In the genomic region with DNA sequence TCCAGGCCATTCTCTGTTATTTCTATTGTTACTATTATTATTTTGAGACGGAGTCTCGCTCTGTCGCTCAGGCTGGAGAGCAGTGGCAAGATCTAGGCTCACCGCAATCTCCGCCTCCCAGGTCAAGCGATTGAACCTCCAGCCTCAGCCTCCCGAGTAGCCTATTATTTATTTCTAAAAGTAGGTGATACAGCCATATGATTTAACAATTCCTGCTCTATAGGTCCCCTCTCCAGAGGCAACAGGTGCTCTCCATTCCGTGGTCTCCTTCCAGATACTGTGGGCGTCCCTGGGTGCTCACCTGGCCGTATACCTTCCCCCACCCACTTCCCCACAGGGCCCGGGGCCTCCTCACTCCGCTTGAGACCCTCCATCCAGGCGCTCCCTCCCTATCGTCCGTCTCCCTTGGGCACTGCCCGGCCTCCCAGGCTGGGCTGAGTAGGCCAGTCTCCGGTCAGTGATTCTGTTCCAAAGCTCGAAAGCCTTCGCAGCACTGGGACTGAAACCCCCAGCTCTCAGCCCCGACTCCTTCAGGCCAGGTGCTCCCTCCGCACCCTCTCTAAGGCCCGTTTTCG, we compare ENCODE assay signal across 8 cellular contexts. TPM values are rescaled to one million over a fixed set of nuclear protein-coding genes. Genes with fewer than 3 reads are reported as not detected.
DNase-seq lines count a peak whose midpoint lies in the region; ATAC-seq and TF ChIP-seq lines count a peak whose summit lies in the region.

No MANE protein-coding gene starts in this region.

- peak overlapping the region; percentile 97 to 100 (median 99) for H3K4me3 Mint-ChIP-seq in brain

- peak overlapping the region; percentile 94 for H3K27ac ChIP-seq in C4-2B
- H3K27ac ChIP-seq in mesenchymal stem cell (ENCODE audit: low read length, poor library complexity, severe bottlenecking), result peak overlapping the region; percentile 94

- no peak for DNase-seq in mesenchymal stem cell
- DNase-seq in NCI-H128 (lab: John Stamatoyannopoulos, UW; ENCODE audit: unreplicated experiment), result no peak
- no peak for DNase-seq in NCI-H1436 treated with DMSO at 0.1 percent for 48 hours (lab: John Stamatoyannopoulos, UW)
- DNase-seq in GM19240 (ENCODE audit: insufficient read length, low spot score), result no peak
- no peak for DNase-seq in NCI-H1105 (lab: John Stamatoyannopoulos, UW)

- peaks cover 14% of the 10 kb centered on the region for H3K79me1 ChIP-seq in mesenchymal stem cell (replicated peaks; ENCODE audit: low read length, poor library complexity, severe bottlenecking)

- no peaks in the 10 kb centered on the region for H3K27me3 ChIP-seq in mesenchymal stem cell (ENCODE audit: control insufficient read depth in 1 of 2, insufficient read depth in 1 of 2, low read length in 2 of 2)

- no peaks in the 10 kb centered on the region for H3K9me3 ChIP-seq in mesenchymal stem cell (ENCODE audit: control insufficient read depth, low read length)

- H3K36me3 Mint-ChIP-seq in brain, result peaks cover 21% of the 10 kb centered on the region

- peak overlapping the region; percentile 73 to 93 for H3K4me3 ChIP-seq in mesenchymal stem cell (ENCODE audit: insufficient read depth in 1 of 2, low read depth in 1 of 2, low read length in 2 of 2)

- peak overlapping the region in 1 of 2 experiments; percentile 32 for H2BK12ac ChIP-seq in mesenchymal stem cell (ENCODE audit: low read length in 2 of 2)

- H2BK15ac ChIP-seq in mesenchymal stem cell (ENCODE audit: low read depth, poor library complexity, severe bottlenecking), result peak overlapping the region; percentile 94

- H2AFZ ChIP-seq in mesenchymal stem cell (ENCODE audit: low read depth, low read length), result peak overlapping the region; percentile 30

- H4K8ac ChIP-seq in mesenchymal stem cell (ENCODE audit: low read length), result peak overlapping the region; percentile 97

- peak; percentile 6 for ATAC-seq in HG03108 (IDR thresholded peaks at IDR 0.05; ENCODE audit: unreplicated experiment)

- peaks cover 0 to 6% (median 0%) of the 10 kb centered on the region in 5 experiments for H3K9me3 Mint-ChIP-seq in brain

- H3K4ac ChIP-seq in mesenchymal stem cell (ENCODE audit: low read depth in 1 of 2, low read length in 2 of 2), result peak overlapping the region; percentile 29 to 82

- H3K4me2 ChIP-seq in mesenchymal stem cell (ENCODE audit: low read length, poor library complexity, severe bottlenecking), result peak overlapping the region; percentile 68

- no peak overlapping the region for H2BK120ac ChIP-seq in mesenchymal stem cell (ENCODE audit: low read depth, low read length)

- WGBS in mesenchymal stem cell, result 4% methylated on average over 13 of the region's 23 CpGs

- peak overlapping the region in 1 of 2 experiments; percentile 46 for H3K23ac ChIP-seq in mesenchymal stem cell (ENCODE audit: low read length in 2 of 2)

- peak overlapping the region; percentile 99 to 100 (median 100) for H3K27ac Mint-ChIP-seq in brain

- peaks cover 52% of the 10 kb centered on the region for H3K4me1 Mint-ChIP-seq in brain

- peak overlapping the region; percentile 81 for H2BK5ac ChIP-seq in mesenchymal stem cell (ENCODE audit: low read depth, low read length, poor library complexity, severe bottlenecking)

- H2AK5ac ChIP-seq in mesenchymal stem cell (ENCODE audit: low read length, severe bottlenecking), result peak overlapping the region; percentile 57

- TF ChIP-seq CTCF in C4-2B (conservative IDR thresholded peaks at IDR 0.05) (no peak), brain (conservative IDR thresholded peaks at IDR 0.05) (no peak)

- peak overlapping the region; percentile 77 for H4K91ac ChIP-seq in mesenchymal stem cell (ENCODE audit: low read length)

- peak overlapping the region; percentile 99 for H3K9ac ChIP-seq in mesenchymal stem cell (ENCODE audit: low read length)

- peak overlapping the region; percentile 85 to 95 for H3K18ac ChIP-seq in mesenchymal stem cell (ENCODE audit: low read depth in 1 of 2, low read length in 2 of 2)

- peaks cover 13% of the 10 kb centered on the region for H3K4me1 ChIP-seq in mesenchymal stem cell (ENCODE audit: control insufficient read depth, insufficient read depth, low read depth, low read length)

- H3K36me3 ChIP-seq in mesenchymal stem cell (ENCODE audit: control insufficient read depth in 1 of 2, insufficient read depth in 2 of 2, low read depth in 1 of 2, low read length in 2 of 2), result peaks cover 0 to 8% of the 10 kb centered on the region in 2 experiments

- peak overlapping the region in 1 of 2 experiments; percentile 78 for H3K14ac ChIP-seq in mesenchymal stem cell (ENCODE audit: low read length in 2 of 2)

- H3K27me3 Mint-ChIP-seq in brain, result peaks cover 14% of the 10 kb centered on the region

RNA-seq across cellular contexts. Expression of gene PTPN23, which starts 0.7 kb away (rescaled TPM):
- 37.3 TPM for polyA plus RNA-seq in brain (ENCODE audit: insufficient read depth, low read depth, low replicate concordance)
- polyA plus RNA-seq in mesenchymal stem cell (2013, experiment 1 of 2), result 27.7 TPM
- polyA plus RNA-seq in mesenchymal stem cell (2013, experiment 2 of 2), result 26.0 TPM
